ENCODE assay signal across 17 cellular contexts in genomic region chr2:113316085-113316484, GRCh38. TPM values are rescaled to one million over a fixed set of nuclear protein-coding genes. Genes with fewer than 3 reads are reported as not detected.
"Had no signal": no experiment of that assay in that cellular context is flagged by ENCODE, and none has a peak within 500 bp of the region (broad histone marks: within the 10 kb centered on the region; RNA-seq: fewer than 3 reads in every experiment).

No MANE protein-coding gene starts in this region.

- H3K4me3 ChIP-seq: dorsolateral prefrontal cortex, heart left ventricle, psoas muscle, spleen had no signal

- ATAC-seq: heart left ventricle; naive thymus-derived CD4-positive, alpha-beta T cell; psoas muscle; sciatic nerve; stimulated activated naive B cell treated with anti-CD40 and anti-IgM and Interleukin-4, amounts not matched to agents 10 μg/mL and 1 μg/mL and 100 μg/mL, for 72 hours had no signal

- H3K9me3 Mint-ChIP-seq: nephron progenitor cell; stimulated activated naive B cell treated with anti-CD40 and anti-IgM and Interleukin-4, amounts not matched to agents 10 μg/mL and 1 μg/mL and 100 μg/mL, for 72 hours had no signal

- H3K4me3 Mint-ChIP-seq: naive thymus-derived CD4-positive, alpha-beta T cell; nephron progenitor cell; stimulated activated naive B cell treated with anti-CD40 and anti-IgM and Interleukin-4, amounts not matched to agents 10 μg/mL and 1 μg/mL and 100 μg/mL, for 72 hours had no signal

- H3K9me3 ChIP-seq: heart left ventricle, psoas muscle, spleen had no signal

- H3K36me3 Mint-ChIP-seq: naive thymus-derived CD4-positive, alpha-beta T cell; stimulated activated naive B cell treated with anti-CD40 and anti-IgM and Interleukin-4, amounts not matched to agents 10 μg/mL and 1 μg/mL and 100 μg/mL, for 72 hours had no signal

- H3K4me1 ChIP-seq: heart left ventricle, psoas muscle, spleen had no signal

- H3K36me3 ChIP-seq: heart left ventricle, spleen had no signal

- H3K27ac ChIP-seq: dorsolateral prefrontal cortex, heart left ventricle, psoas muscle, spleen had no signal

- DNase-seq: cortex of kidney; dorsolateral prefrontal cortex; effector CD8-positive, alpha-beta T cell; heart left ventricle; hippocampal formation; naive thymus-derived CD4-positive, alpha-beta T cell; nephron progenitor cell; psoas muscle; retina; spleen; stimulated activated CD4-positive, alpha-beta T cell treated with anti-CD3 and anti-CD28 coated beads, Interleukin-15, amount 100 ng/mL, for 24 hours; stimulated activated CD4-positive, alpha-beta T cell treated with anti-CD3 and anti-CD28 coated beads, Interleukin-1b, Interleukin-23, amount 100 ng/mL, for 48 hours; stimulated activated CD4-positive, alpha-beta T cell treated with anti-CD3 and anti-CD28 coated beads, Interleukin-4, amount 100 ng/mL, for 24 hours; stimulated activated naive B cell treated with anti-CD40 and anti-IgM and Interleukin-4, amounts not matched to agents 10 μg/mL and 1 μg/mL and 100 μg/mL, for 72 hours; trophoblast cell had no signal

- H3K27ac Mint-ChIP-seq: naive thymus-derived CD4-positive, alpha-beta T cell; nephron progenitor cell; stimulated activated naive B cell treated with anti-CD40 and anti-IgM and Interleukin-4, amounts not matched to agents 10 μg/mL and 1 μg/mL and 100 μg/mL, for 72 hours had no signal

RNA-seq across cellular contexts. Expression of gene PAX8, which starts 37.4 kb away (rescaled TPM):
- total RNA-seq: skeletal muscle tissue had no signal
